Comparison of ENCODE assay signal across 30 cellular contexts in genomic region chr6:151832710-151833109, GRCh38.
"Had no signal": no experiment of that assay in that cellular context is flagged by ENCODE, and none has a peak within 500 bp of the region (broad histone marks: within the 10 kb centered on the region; RNA-seq: fewer than 3 reads in every experiment).

No MANE protein-coding gene starts in this region.

- H3K27ac ChIP-seq: adrenal gland, cardiac muscle cell, VCaP had no signal

- H3K4me3 ChIP-seq: adrenal gland, cardiac muscle cell had no signal

- H3K36me3 ChIP-seq: adrenal gland, cardiac muscle cell had no signal

- ATAC-seq: activated CD8-positive, alpha-beta T cell treated with anti-CD3 and anti-CD28 coated beads for 36 hours; activated T-cell treated with anti-CD3 and anti-CD28 coated beads, Interleukin-2, amount 50 U/mL, for 4 hours; activated T-cell treated with anti-CD3 and anti-CD28 coated beads, Interleukin-2, amount 50 U/mL, for 72 hours; activated T-helper 17 cell treated with anti-CD3 and anti-CD28 coated beads, Interleukin-2, amount 50 U/mL, for 72 hours had no signal

- H3K27me3 ChIP-seq: adrenal gland, cardiac muscle cell had no signal

- H3K4me1 ChIP-seq: adrenal gland had no signal

- DNase-seq: activated B cell treated with CpG ODN at 0.5 μM for 24 hours; activated CD4-positive, alpha-beta memory T cell treated with anti-CD3 and anti-CD28 coated beads for 36 hours; activated CD4-positive, alpha-beta T cell treated with anti-CD3 and anti-CD28 coated beads for 4 hours; activated CD4-positive, alpha-beta T cell treated with anti-CD3 and anti-CD28 coated beads, Interleukin-2, amount 10 ng/mL, durations not matched to agents 24 days and 14 days; activated CD4-positive, alpha-beta T cell treated with anti-CD3 and anti-CD28 coated beads, Interleukin-2, amount 50 U/mL, for 1 hour; activated CD4-positive, alpha-beta T cell treated with anti-CD3 and anti-CD28 coated beads, Interleukin-2, amount 50 U/mL, for 4 hours; activated CD4-positive, CD25-positive, alpha-beta regulatory T cell treated with anti-CD3 and anti-CD28 coated beads, Interleukin-2, amount 50 U/mL, for 72 hours; activated CD8-positive, alpha-beta memory T cell treated with anti-CD3 and anti-CD28 coated beads, Interleukin-2, amount 50 U/mL, for 4 hours; activated CD8-positive, alpha-beta T cell treated with anti-CD3 and anti-CD28 coated beads for 36 hours; activated effector memory CD4-positive, alpha-beta T cell treated with anti-CD3 and anti-CD28 coated beads, Interleukin-2, amount 50 U/mL, for 16 hours; activated gamma-delta T cell treated with Interleukin-2 at 50 U/mL for 16 hours; activated naive CD4-positive, alpha-beta T cell; activated naive CD4-positive, alpha-beta T cell treated with anti-CD3 and anti-CD28 coated beads for 36 hours; activated naive CD4-positive, alpha-beta T cell treated with anti-CD3 and anti-CD28 coated beads, Interleukin-2, amount 50 U/mL, for 16 hours; activated naive CD8-positive, alpha-beta T cell treated with anti-CD3 and anti-CD28 coated beads for 36 hours; activated T-cell treated with anti-CD3 and anti-CD28 coated beads for 4 hours; activated T-cell treated with anti-CD3 and anti-CD28 coated beads, Interleukin-2, amount 50 U/mL, for 1 hour; activated T-cell treated with anti-CD3 and anti-CD28 coated beads, Interleukin-2, amount 50 U/mL, for 4 hours; activated T-cell treated with anti-CD3 and anti-CD28 coated beads, Interleukin-2, amount 50 U/mL, for 72 hours; adrenal gland; amniotic stem cell; aorta; caudate nucleus; cerebellar nuclear complex; T-helper 1 cell; T-helper 2 cell; T-helper 9 cell had no signal
